ENCODE assay signal across 9 cellular contexts in the genomic region with DNA sequence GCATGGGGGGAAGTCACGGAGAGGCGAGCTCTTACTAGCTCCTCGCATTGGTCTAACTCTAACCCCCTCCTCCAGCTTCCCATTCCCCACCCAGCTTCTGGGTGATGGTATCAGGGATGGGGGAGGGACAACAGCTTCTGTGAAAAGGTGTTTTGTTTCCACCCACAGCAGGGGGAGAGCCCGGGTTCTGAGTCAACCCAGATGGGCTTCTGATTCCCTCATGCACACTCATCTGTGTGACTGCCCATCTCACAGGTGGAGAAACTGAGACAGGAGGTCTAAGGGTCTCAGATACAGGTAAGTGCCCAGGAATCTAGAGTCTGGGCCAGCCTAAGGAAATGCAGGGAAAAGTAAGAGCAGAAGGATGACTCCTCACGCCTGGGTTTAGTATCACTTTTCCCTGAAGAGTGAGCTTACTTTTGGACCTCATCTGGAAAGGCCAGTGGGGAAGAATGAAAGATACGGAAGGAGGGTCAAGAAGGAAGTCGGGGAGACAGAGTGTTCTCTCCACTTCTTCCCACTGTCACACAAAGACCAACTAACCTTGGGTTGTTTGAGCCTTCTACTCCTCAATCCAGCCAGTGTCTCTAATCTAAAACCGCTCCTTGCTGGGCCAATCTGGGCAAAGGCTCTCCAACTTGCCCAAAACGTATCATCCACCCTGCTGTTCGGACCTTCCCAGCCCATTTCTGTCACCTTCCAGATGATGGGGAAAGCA. TPM values are rescaled to one million over a fixed set of nuclear protein-coding genes. Genes with fewer than 3 reads are reported as not detected.
A peak's percentile ranks its signal among the peaks of the same experiment; 100 is the strongest.
DNase-seq lines count a peak whose midpoint lies in the region; ATAC-seq, FAIRE-seq and TF ChIP-seq lines count a peak whose summit lies in the region.
"Had no signal": no experiment of that assay in that cellular context is flagged by ENCODE, and none has a peak within 500 bp of the region (broad histone marks: within the 10 kb centered on the region; RNA-seq: fewer than 3 reads in every experiment).

No MANE protein-coding gene starts in this region.

- ATAC-seq in Right ventricle myocardium superior (ENCODE audit: poor library complexity) (no peak), upper lobe of left lung (ENCODE audit: low FRiP score in 2 of 2) (no peak), GM18858 (IDR thresholded peaks at IDR 0.05; ENCODE audit: unreplicated experiment) (no peak)
- ATAC-seq: stimulated activated naive CD8-positive, alpha-beta T cell treated with anti-CD3 and anti-CD28 coated beads, Interleukin-15, amount 100 ng/mL, for 72 hours had no signal

- FAIRE-seq in kidney (lab: Jason Lieb, UNC): no peak

- H3K9ac ChIP-seq in kidney (ENCODE audit: low read length in 2 of 2): peak overlapping the region; percentile 76 to 81

- H3K9me3 ChIP-seq in cardiac muscle cell (ENCODE audit: low read depth): no peaks in the 10 kb centered on the region
- H3K9me3 ChIP-seq in kidney (ENCODE audit: control insufficient read depth in 1 of 2, low read length in 2 of 2): no peaks in the 10 kb centered on the region
- no peaks in the 10 kb centered on the region for H3K9me3 ChIP-seq in upper lobe of left lung

- no peak overlapping the region for H3K4me3 ChIP-seq in cardiac muscle cell
- peak overlapping the region; percentile 66 to 96 for H3K4me3 ChIP-seq in kidney (ENCODE audit: low read length in 2 of 2)
- H3K4me3 ChIP-seq in upper lobe of left lung: peak overlapping the region; percentile 43 to 95 (median 72)

- peaks cover 9% of the 10 kb centered on the region for H3K4me1 ChIP-seq in cardiac muscle cell (ENCODE audit: low read depth)
- H3K4me1 ChIP-seq in kidney (ENCODE audit: control insufficient read depth in 1 of 2, insufficient read depth in 1 of 2, low read depth in 1 of 2, low read length in 2 of 2): peaks cover 27 to 31% of the 10 kb centered on the region in 2 donors
- peaks cover 53 to 72% (median 59%) of the 10 kb centered on the region in 4 donors for H3K4me1 ChIP-seq in upper lobe of left lung

- 54 to 72% methylated on average over 10 of the region's 10 CpGs for WGBS in upper lobe of left lung, 2 donors

- H3K27me3 ChIP-seq in cardiac muscle cell (no peaks in the 10 kb centered on the region), upper lobe of left lung (no peaks in the 10 kb centered on the region)

- TF ChIP-seq CTCF in cardiac muscle cell (IDR thresholded peaks at IDR 0.05; ENCODE audit: low read depth, low read length): no peak
- TF ChIP-seq CTCF in kidney (IDR thresholded peaks at IDR 0.05; ENCODE audit: borderline replicate concordance, extremely low read depth, insufficient read depth): no peak
- no peak for TF ChIP-seq CTCF in upper lobe of left lung (IDR thresholded peaks at IDR 0.05)

- no peak for TF ChIP-seq EP300 in upper lobe of left lung (IDR thresholded peaks at IDR 0.05)

- no peak for DNase-seq in cardiac muscle cell (ENCODE audit: low read depth in 1 of 2, low spot score in 1 of 2)
- no peak for DNase-seq in Right ventricle myocardium superior
- no peak for DNase-seq in kidney
- no peak for DNase-seq in upper lobe of left lung
- no peak for DNase-seq in inferior parietal cortex (ENCODE audit: extremely low spot score)
- DNase-seq: activated naive CD4-positive, alpha-beta T cell treated with anti-CD3 and anti-CD28 coated beads, Interleukin-2, amount 50 U/mL, for 16 hours; AML-193; stimulated activated naive CD8-positive, alpha-beta T cell treated with anti-CD3 and anti-CD28 coated beads, Interleukin-15, amount 100 ng/mL, for 72 hours had no signal

- H3K27ac ChIP-seq in cardiac muscle cell: peak overlapping the region; percentile 97
- H3K27ac ChIP-seq in kidney (ENCODE audit: low read depth in 2 of 2, low read length in 2 of 2): peak overlapping the region; percentile 95 to 99
- peak overlapping the region; percentile 81 to 100 (median 96) for H3K27ac ChIP-seq in upper lobe of left lung

- intact Hi-C loops in Right ventricle myocardium superior (cut with DNase I) (loop anchor here (5.0 kb wide), 1 partner anchor 46 kb away; no protein-coding TSS in a partner anchor), kidney (cut with DNase I) (no loop called here)

- no peak for TF ChIP-seq POLR2A in upper lobe of left lung (IDR thresholded peaks at IDR 0.05)

- no peaks in the 10 kb centered on the region for H3K36me3 ChIP-seq in cardiac muscle cell
- peaks cover 15 to 23% of the 10 kb centered on the region in 2 donors for H3K36me3 ChIP-seq in kidney (ENCODE audit: control insufficient read depth in 1 of 2, insufficient read depth in 2 of 2, low read length in 2 of 2)
- peaks cover 4 to 32% (median 19%) of the 10 kb centered on the region in 4 donors for H3K36me3 ChIP-seq in upper lobe of left lung

RNA-seq across cellular contexts. Expression of gene TLCD2, which starts 3.1 kb away (rescaled TPM):
- total RNA-seq in cardiac muscle cell (2.1 and 3.1 TPM in 2 replicates), Right ventricle myocardium superior (2.0 TPM), kidney (6.2 TPM), upper lobe of left lung (10 to 100 TPM; 11.3 to 24.7 (median 14.9) TPM)
- polyA plus RNA-seq in cardiac muscle cell (0.89 and 1.4 TPM in 2 replicates), kidney (ENCODE audit: insufficient read depth, low read depth, low replicate concordance) (1.3 TPM)

RNA-seq across cellular contexts. Expression of gene WDR81, which starts 11.2 kb away (rescaled TPM):
- total RNA-seq in cardiac muscle cell (14.2 and 23.1 TPM in 2 replicates), Right ventricle myocardium superior (8.5 TPM), kidney (28.5 TPM), upper lobe of left lung (100 to 1,000 TPM in 2 of 6 donors, 10 to 100 TPM in 4; 47.4 to 162 (median 60.8) TPM)
- polyA plus RNA-seq in cardiac muscle cell (7.4 and 9.5 TPM in 2 replicates), kidney (ENCODE audit: insufficient read depth, low read depth, low replicate concordance) (16.1 TPM)

RNA-seq across cellular contexts. Expression of gene PRPF8, which starts 28.7 kb away (rescaled TPM):
- 118 and 137 TPM in 2 replicates for total RNA-seq in cardiac muscle cell
- 170 and 182 TPM in 2 replicates for polyA plus RNA-seq in cardiac muscle cell
- total RNA-seq in Right ventricle myocardium superior: 125 TPM
- total RNA-seq in kidney: 236 TPM
- polyA plus RNA-seq in kidney (ENCODE audit: insufficient read depth, low read depth, low replicate concordance): 181 TPM
- total RNA-seq in upper lobe of left lung: 100 to 1,000 TPM; 173 to 283 (median 220) TPM

RNA-seq across cellular contexts. Expression of gene SERPINF2, which starts 29.4 kb away (rescaled TPM):
- total RNA-seq in cardiac muscle cell (2.2 TPM in 1 of 2 replicates, not detected in the other), Right ventricle myocardium superior (0.32 TPM), kidney (30.6 TPM), upper lobe of left lung (10 to 100 TPM in 5 of 6 donors, 1 to 10 TPM in 1; 4.6 to 48.2 (median 24.6) TPM)
- polyA plus RNA-seq in cardiac muscle cell (not detected in 2 replicates), kidney (ENCODE audit: insufficient read depth, low read depth, low replicate concordance) (209 TPM)

RNA-seq across cellular contexts. Expression of gene SERPINF1, which starts 48.5 kb away (rescaled TPM):
- total RNA-seq in cardiac muscle cell: 102 and 134 TPM in 2 replicates
- polyA plus RNA-seq in cardiac muscle cell: 73.1 and 109 TPM in 2 replicates
- 131 TPM for total RNA-seq in Right ventricle myocardium superior
- total RNA-seq in kidney: 121 TPM
- 36.2 TPM for polyA plus RNA-seq in kidney (ENCODE audit: insufficient read depth, low read depth, low replicate concordance)
- 100 to 1,000 TPM in 4 of 6 donors, 10 to 100 TPM in 2; 69.8 to 235 (median 114) TPM for total RNA-seq in upper lobe of left lung
